1 cellular context compared by ENCODE assay signal in the genomic region with DNA sequence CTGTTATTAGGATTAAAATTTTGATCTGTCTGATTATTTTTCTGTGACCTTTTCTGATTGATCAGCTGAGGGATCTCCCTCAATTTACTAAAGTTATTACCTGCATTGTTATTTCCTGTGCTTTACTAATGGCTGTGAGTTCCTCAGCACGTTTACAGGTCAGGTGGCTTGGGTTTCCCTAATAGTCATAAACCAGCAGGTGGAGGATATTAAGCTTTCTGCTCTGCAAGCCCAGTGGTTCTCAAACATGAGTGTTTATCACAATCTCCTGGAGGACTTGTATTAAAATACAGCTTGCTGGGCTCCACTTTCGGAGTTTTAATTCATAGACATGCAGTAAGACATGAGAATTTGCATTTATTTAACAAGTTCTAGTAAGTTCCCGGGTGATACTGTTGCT.
TF ChIP-seq lines count a peak whose summit lies in the region.

No MANE protein-coding gene starts in this region.

TF ChIP-seq in WTC11, 78 proteins besides CTCF, POLR2A, EP300 and RAD21 (continued from another document):
- TF ChIP-seq STAT6 (CRISPR knock-in tag; conservative IDR thresholded peaks at IDR 0.05; ENCODE audit: low read depth) (no peak), AFF4 (CRISPR knock-in tag; IDR thresholded peaks at IDR 0.05; ENCODE audit: borderline replicate concordance) (no peak), PREB (CRISPR knock-in tag; IDR thresholded peaks at IDR 0.05; ENCODE audit: borderline replicate concordance) (no peak), FOXJ3 (CRISPR knock-in tag; IDR thresholded peaks at IDR 0.05; ENCODE audit: borderline replicate concordance) (no peak), ZNF671 (CRISPR knock-in tag; IDR thresholded peaks at IDR 0.05) (no peak), USF1 (CRISPR knock-in tag; IDR thresholded peaks at IDR 0.05) (no peak), PRRX2 (CRISPR knock-in tag; IDR thresholded peaks at IDR 0.05) (no peak)
- TF ChIP-seq, protein P1, sequence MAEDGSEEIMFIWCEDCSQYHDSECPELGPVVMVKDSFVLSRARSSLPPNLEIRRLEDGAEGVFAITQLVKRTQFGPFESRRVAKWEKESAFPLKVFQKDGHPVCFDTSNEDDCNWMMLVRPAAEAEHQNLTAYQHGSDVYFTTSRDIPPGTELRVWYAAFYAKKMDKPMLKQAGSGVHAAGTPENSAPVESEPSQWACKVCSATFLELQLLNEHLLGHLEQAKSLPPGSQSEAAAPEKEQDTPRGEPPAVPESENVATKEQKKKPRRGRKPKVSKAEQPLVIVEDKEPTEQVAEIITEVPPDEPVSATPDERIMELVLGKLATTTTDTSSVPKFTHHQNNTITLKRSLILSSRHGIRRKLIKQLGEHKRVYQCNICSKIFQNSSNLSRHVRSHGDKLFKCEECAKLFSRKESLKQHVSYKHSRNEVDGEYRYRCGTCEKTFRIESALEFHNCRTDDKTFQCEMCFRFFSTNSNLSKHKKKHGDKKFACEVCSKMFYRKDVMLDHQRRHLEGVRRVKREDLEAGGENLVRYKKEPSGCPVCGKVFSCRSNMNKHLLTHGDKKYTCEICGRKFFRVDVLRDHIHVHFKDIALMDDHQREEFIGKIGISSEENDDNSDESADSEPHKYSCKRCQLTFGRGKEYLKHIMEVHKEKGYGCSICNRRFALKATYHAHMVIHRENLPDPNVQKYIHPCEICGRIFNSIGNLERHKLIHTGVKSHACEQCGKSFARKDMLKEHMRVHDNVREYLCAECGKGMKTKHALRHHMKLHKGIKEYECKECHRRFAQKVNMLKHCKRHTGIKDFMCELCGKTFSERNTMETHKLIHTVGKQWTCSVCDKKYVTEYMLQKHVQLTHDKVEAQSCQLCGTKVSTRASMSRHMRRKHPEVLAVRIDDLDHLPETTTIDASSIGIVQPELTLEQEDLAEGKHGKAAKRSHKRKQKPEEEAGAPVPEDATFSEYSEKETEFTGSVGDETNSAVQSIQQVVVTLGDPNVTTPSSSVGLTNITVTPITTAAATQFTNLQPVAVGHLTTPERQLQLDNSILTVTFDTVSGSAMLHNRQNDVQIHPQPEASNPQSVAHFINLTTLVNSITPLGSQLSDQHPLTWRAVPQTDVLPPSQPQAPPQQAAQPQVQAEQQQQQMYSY (CRISPR knock-in tag; IDR thresholded peaks at IDR 0.05) = no peak
- TF ChIP-seq, protein P2, sequence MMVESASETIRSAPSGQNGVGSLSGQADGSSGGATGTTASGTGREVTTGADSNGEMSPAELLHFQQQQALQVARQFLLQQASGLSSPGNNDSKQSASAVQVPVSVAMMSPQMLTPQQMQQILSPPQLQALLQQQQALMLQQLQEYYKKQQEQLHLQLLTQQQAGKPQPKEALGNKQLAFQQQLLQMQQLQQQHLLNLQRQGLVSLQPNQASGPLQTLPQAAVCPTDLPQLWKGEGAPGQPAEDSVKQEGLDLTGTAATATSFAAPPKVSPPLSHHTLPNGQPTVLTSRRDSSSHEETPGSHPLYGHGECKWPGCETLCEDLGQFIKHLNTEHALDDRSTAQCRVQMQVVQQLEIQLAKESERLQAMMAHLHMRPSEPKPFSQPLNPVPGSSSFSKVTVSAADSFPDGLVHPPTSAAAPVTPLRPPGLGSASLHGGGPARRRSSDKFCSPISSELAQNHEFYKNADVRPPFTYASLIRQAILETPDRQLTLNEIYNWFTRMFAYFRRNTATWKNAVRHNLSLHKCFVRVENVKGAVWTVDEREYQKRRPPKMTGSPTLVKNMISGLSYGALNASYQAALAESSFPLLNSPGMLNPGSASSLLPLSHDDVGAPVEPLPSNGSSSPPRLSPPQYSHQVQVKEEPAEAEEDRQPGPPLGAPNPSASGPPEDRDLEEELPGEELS (CRISPR knock-in tag; IDR thresholded peaks at IDR 0.05) = no peak
